8 cellular contexts compared by ENCODE assay signal in the genomic region with DNA sequence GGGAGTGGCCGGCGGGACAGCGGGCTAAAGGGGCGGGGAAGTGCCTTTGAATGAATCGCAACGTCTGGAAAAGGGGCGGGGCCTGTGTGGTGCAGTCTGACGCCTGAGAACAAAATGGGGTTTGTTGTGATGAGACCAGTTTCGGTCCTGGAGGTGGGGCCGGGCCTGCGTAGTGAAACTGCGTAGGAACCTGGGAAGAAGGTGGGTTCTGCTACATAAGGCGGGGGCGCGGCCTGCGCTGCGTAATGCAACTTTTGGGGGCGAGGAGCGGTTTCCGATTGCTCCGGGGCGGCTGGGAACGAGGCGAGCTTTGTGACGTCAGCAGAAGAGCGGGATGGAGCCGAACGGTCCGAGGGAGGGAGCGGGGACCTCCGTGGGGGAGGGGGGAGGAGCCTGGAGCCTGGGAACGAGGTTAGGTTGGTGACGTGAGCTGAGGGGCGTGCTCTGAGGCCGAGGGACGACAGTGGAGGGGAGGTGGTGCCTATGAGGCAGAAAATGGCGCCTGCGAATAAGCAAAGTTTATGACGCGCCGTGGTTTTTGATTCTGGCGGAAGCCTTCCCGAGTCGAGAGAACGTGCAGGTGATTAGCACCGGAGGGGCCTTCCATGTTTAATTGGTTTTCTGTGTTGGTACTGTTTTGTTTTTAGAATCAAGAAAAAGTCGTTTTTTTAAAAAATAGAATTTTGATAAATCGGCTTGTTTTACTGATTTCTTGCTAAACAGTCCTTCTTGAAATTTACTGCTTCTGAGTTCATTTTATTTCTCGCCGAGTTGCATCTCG. TPM values are rescaled to one million over a fixed set of nuclear protein-coding genes. Genes with fewer than 3 reads are reported as not detected.
DNase-seq lines count a peak whose midpoint lies in the region; ATAC-seq and TF ChIP-seq lines count a peak whose summit lies in the region.

No MANE protein-coding gene starts in this region.

- peaks cover 0 to 8% (median 7%) of the 10 kb centered on the region in 3 donors for H3K36me3 Mint-ChIP-seq in immature natural killer cell

- H3K4me3 Mint-ChIP-seq in immature natural killer cell = peak overlapping the region; percentile 84 to 97 (median 95)

- peak; percentile 89 for DNase-seq in AG08395 (ENCODE audit: low spot score)
- peak; percentile 99 for DNase-seq in NCI-H2227 (lab: John Stamatoyannopoulos, UW; ENCODE audit: unreplicated experiment)
- DNase-seq in cardiac fibroblast (ENCODE audit: low read depth in 2 of 2) = peak; percentile 98
- DNase-seq in immature natural killer cell = peak; percentile 94 to 96 (median 95)
- DNase-seq in smooth muscle cell of the brain vasculature (ENCODE audit: low read depth, low spot score) = peak; percentile 82

- peaks cover 10 to 21% (median 18%) of the 10 kb centered on the region in 3 donors for H3K27me3 Mint-ChIP-seq in immature natural killer cell (ENCODE audit: low read depth in 3 of 3)

- H3K4me1 Mint-ChIP-seq in immature natural killer cell = peaks cover 17 to 58% of the 10 kb centered on the region in 2 donors

- no peaks in the 10 kb centered on the region for H3K9me3 Mint-ChIP-seq in immature natural killer cell

- TF ChIP-seq CTCF in WI38 (IDR thresholded peaks at IDR 0.05; ENCODE audit: low read depth, low read length) = no peak
- TF ChIP-seq CTCF in cardiac fibroblast (IDR thresholded peaks at IDR 0.05; ENCODE audit: low read depth, low read length) = no peak

- peak overlapping the region; percentile 70 for H3K4me3 ChIP-seq in WI38 (ENCODE audit: low read depth, low read length)
- H3K4me3 ChIP-seq in cardiac fibroblast (replicated peaks in 1 of 2; ENCODE audit: low read depth in 2 of 2, low read length in 2 of 2) = peak overlapping the region; percentile 61 to 72

- peak overlapping the region; percentile 96 to 99 (median 96) for H3K27ac Mint-ChIP-seq in immature natural killer cell

- ATAC-seq in GM18909 (IDR thresholded peaks at IDR 0.05; ENCODE audit: poor library complexity, unreplicated experiment) (peak; percentile 86), HG03159 (IDR thresholded peaks at IDR 0.05; ENCODE audit: unreplicated experiment) (peak; percentile 81)

RNA-seq across cellular contexts. Expression of a gene that starts 0.7 kb away (rescaled TPM):
- 100 to 1,000 TPM in 1 of 3 donors, 10 to 100 TPM in 2; 70.8 to 112 (median 96.5) TPM for polyA plus RNA-seq in immature natural killer cell

RNA-seq across cellular contexts. Expression of a gene that starts 15.0 kb away (rescaled TPM):
- 10 to 100 TPM in 1 of 3 donors, 1 to 10 TPM in 2; 3.0 to 16.6 (median 4.7) TPM for polyA plus RNA-seq in immature natural killer cell

RNA-seq across cellular contexts. Expression of a gene that starts 39.9 kb away (rescaled TPM):
- polyA plus RNA-seq in immature natural killer cell = 100 to 1,000 TPM; 146 to 205 (median 167) TPM

Comparison
In these comparisons a context has a peak if more than half of its experiments do, and no peak if none do; other contexts are left out.
1. Peak in every context shown above with its lines: DNase-seq, ATAC-seq and H3K4me3 ChIP-seq.